Comparison of ENCODE assay signal across 8 cellular contexts in the genomic region with DNA sequence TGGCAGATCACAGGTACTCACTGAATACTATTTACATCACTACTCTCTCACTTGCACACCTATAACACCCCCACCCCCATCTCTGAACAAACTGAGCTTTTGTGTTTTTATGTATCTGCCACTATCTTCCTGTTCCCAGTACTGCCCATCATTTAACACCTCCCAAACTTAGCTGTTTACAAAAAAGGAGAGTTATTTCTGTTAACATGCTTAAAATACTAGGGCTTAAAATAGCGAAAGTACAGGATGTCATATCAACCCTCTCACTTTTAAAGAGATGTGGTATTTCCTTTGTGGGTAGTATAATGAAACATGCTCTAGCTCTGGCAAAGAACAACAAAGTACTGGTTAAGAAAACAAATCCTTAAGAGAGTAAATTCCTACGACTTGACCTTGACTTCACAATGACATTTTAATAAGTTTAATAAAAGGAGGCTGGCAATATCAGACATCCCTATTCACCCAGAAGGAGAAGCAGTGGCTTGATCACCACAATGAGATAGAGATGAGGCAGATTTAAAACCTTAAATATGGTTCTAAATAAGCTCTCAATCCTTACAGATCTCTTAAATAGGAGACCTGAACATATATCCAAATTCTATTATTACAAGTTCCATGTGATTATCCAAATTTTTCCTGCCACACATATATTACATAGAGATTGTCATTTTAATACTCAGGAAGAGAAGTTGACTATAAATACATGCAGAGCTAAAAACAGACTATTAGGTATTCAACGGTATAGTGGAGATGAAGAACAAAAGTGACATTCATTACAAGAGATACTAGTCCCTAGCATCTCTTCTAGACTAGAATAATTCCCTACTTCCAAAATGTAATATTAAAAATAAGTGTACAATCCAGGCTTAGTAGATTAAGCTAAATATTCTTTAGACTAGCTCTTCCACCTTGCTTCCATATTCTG. TPM values are rescaled to one million over a fixed set of nuclear protein-coding genes. Genes with fewer than 3 reads are reported as not detected.
DNase-seq lines count a peak whose midpoint lies in the region; ATAC-seq and TF ChIP-seq lines count a peak whose summit lies in the region.

No MANE protein-coding gene starts in this region.

- ATAC-seq in GM19438 (IDR thresholded peaks at IDR 0.05; ENCODE audit: low read depth, unreplicated experiment) (peak; percentile 95), Right ventricle myocardium superior (ENCODE audit: poor library complexity) (peak; percentile 75)

- H3K36me3 Mint-ChIP-seq in Calu3 (ENCODE audit: insufficient read depth, unreplicated experiment), result no peaks in the 10 kb centered on the region

- H3K4me1 Mint-ChIP-seq in Calu3 (ENCODE audit: low read depth, unreplicated experiment), result peaks cover 8% of the 10 kb centered on the region

- no TSS peak for BruUV-seq in Calu3 (replicated peaks; lab: Mats Ljungman, UMichigan)

- H3K9me3 Mint-ChIP-seq in Calu3 (ENCODE audit: low read depth, unreplicated experiment), result no peaks in the 10 kb centered on the region

- no peak overlapping the region for H3K4me3 Mint-ChIP-seq in Calu3 (ENCODE audit: low read depth, unreplicated experiment)

- TF ChIP-seq CTCF in AG09309 (IDR thresholded peaks at IDR 0.05; ENCODE audit: control insufficient read depth, insufficient read depth, low read depth, low read length, missing control alignments), result no peak
- no peak for TF ChIP-seq CTCF in Calu3 (IDR thresholded peaks at IDR 0.05; ENCODE audit: unreplicated experiment)

- in situ Hi-C loops in KBM-7 (cut with MboI; ENCODE audit: low pct_unique_long_range_greater_than_20kb, low sequenced_read_pairs), result no loop called here

- no peak overlapping the region for H3K4me3 ChIP-seq in AG09309 (ENCODE audit: control insufficient read depth, low read depth, low read length)

- intact Hi-C loops in Right ventricle myocardium superior (cut with DNase I), result no loop called here
- intact Hi-C loops in Calu3 (cut with micrococcal nuclease; ENCODE audit: unreplicated experiment), result no loop called here

- CTCF ChIA-PET in Calu3 (lab: Charles Lee), result interaction anchor here (0.5 to 1.5 kb wide), 2 partner anchors 10 to 59 kb away, joined by 3 to 4 read pairs; no protein-coding TSS in a partner anchor

- no peak overlapping the region for H3K27ac Mint-ChIP-seq in Calu3 (ENCODE audit: unreplicated experiment)

- H3K27me3 Mint-ChIP-seq in Calu3 (ENCODE audit: unreplicated experiment), result no peaks in the 10 kb centered on the region

- DNase-seq in AG09309 (ENCODE audit: low read depth) (peak; percentile 20), KBM-7 (peak; percentile 68), Right ventricle myocardium superior (no peak), AML-193 (lab: John Stamatoyannopoulos, UW) (no peak), Calu3 (no peak)
- DNase-seq in stimulated activated naive CD4-positive, alpha-beta T cell treated with Interleukin-2 at 50 U/mL for 16 hours (lab: John Stamatoyannopoulos, UW), result no peak
- no peak for DNase-seq in stimulated activated CD4-positive, alpha-beta T cell treated with anti-CD3 and anti-CD28 coated beads, Interleukin-4, amount 100 ng/mL, for 24 hours

RNA-seq across cellular contexts. Expression of gene TRAK2, which starts 36.9 kb away (rescaled TPM):
- total RNA-seq in Right ventricle myocardium superior (163 TPM), Calu3 (2022) (24.4 TPM in 2 replicates)

RNA-seq across cellular contexts. Expression of gene STRADB, which starts 37.2 kb away (rescaled TPM):
- total RNA-seq in Right ventricle myocardium superior, result 84.3 TPM
- 19.0 and 19.8 TPM in 2 replicates for total RNA-seq in Calu3 (2022)

RNA-seq across cellular contexts. Expression of gene FLACC1, which starts 57.2 kb away (rescaled TPM):
- total RNA-seq in Right ventricle myocardium superior (8.3 TPM), Calu3 (2022) (1.2 and 1.4 TPM in 2 replicates)

Comparison
In these comparisons a context has a peak if more than half of its experiments do, and no peak if none do; other contexts are left out.
1. DNase-seq: peak in AG09309 (single experiment) and KBM-7 (single experiment); none in Right ventricle myocardium superior (single experiment), AML-193 (0 of 2), stimulated activated naive CD4-positive, alpha-beta T cell treated with Interleukin-2 at 50 U/mL for 16 hours (single experiment), Calu3 (single experiment) and stimulated activated CD4-positive, alpha-beta T cell treated with anti-CD3 and anti-CD28 coated beads, Interleukin-4, amount 100 ng/mL, for 24 hours (single experiment).